Comparison of ENCODE assay signal across 13 cellular contexts in the genomic region with DNA sequence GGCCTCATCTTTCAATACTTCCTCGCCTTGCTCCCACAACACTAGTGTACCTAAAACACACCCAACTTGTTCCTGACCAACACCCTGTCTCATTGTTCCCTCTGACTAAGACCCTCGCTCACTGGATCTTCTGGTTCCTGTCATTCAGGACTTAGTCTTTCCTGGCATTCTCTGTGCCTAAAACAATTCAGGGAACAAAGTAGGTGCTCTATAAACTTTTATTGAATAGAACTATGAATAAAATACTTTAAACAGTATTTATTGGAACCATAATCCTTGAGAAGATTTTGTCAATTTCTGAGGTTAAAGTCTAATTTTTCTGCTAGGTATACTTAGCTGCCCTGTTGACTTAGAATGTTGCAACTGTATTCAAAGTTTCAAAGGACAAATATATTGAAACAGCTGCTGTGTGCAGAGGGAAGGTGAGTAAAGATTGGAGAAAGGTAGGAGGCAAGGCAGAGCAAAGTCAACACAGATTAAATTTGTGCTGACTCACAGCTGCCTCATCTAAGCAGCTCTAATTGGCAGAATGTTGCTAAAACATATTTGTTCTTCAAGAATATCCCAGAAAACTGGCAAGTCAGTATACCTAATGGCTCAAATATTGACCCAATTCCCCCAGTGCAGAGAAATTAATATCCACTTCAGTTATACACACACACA. TPM values are rescaled to one million over a fixed set of nuclear protein-coding genes. Genes with fewer than 3 reads are reported as not detected.
A peak's percentile ranks its signal among the peaks of the same experiment; 100 is the strongest.
DNase-seq lines count a peak whose midpoint lies in the region; ATAC-seq and TF ChIP-seq lines count a peak whose summit lies in the region.
"Had no signal": no experiment of that assay in that cellular context is flagged by ENCODE, and none has a peak within 500 bp of the region (broad histone marks: within the 10 kb centered on the region; RNA-seq: fewer than 3 reads in every experiment).

No MANE protein-coding gene starts in this region.

- no peak for TF ChIP-seq POLR2A in Peyer's patch (IDR thresholded peaks at IDR 0.05)

- H3K27ac Mint-ChIP-seq in stimulated activated memory B cell treated with anti-CD40 and anti-IgM and Interleukin-4, amounts not matched to agents 10 μg/mL and 1 μg/mL and 100 μg/mL, for 72 hours, result peak overlapping the region; percentile 57
- H3K27ac Mint-ChIP-seq: immature natural killer cell; stimulated activated naive CD8-positive, alpha-beta T cell treated with anti-CD3 and anti-CD28 coated beads, Interleukin-15, Interleukin-2, amounts not matched to agents 100 ng/mL and 50 ng/mL, for 24 hours; T-helper 2 cell treated with Interferon-gamma antibody and Interleukin-4, amounts not matched to agents 5 μg/mL and 100 μg/mL, for 36 hours had no signal

- H3K9me3 Mint-ChIP-seq in stimulated activated memory B cell treated with anti-CD40 and anti-IgM and Interleukin-4, amounts not matched to agents 10 μg/mL and 1 μg/mL and 100 μg/mL, for 72 hours, result no peaks in the 10 kb centered on the region
- H3K9me3 Mint-ChIP-seq: immature natural killer cell; stimulated activated naive CD8-positive, alpha-beta T cell treated with anti-CD3 and anti-CD28 coated beads, Interleukin-15, Interleukin-2, amounts not matched to agents 100 ng/mL and 50 ng/mL, for 24 hours; T-helper 2 cell treated with Interferon-gamma antibody and Interleukin-4, amounts not matched to agents 5 μg/mL and 100 μg/mL, for 36 hours had no signal

- H3K27ac ChIP-seq in Peyer's patch (peak overlapping the region in 3 of 4 donors; percentile 58 to 81 (median 77)), heart right ventricle (no peak overlapping the region)

- DNase-seq in LoVo (ENCODE audit: low spot score), result peak; percentile 38
- DNase-seq in Peyer's patch, result peak in 1 of 3 donors; percentile 53
- peak; percentile 20 for DNase-seq in fibroblast of peridontal ligament (ENCODE audit: extremely low read depth)
- DNase-seq in SKM-1 (lab: John Stamatoyannopoulos, UW; ENCODE audit: unreplicated experiment), result no peak
- DNase-seq in heart right ventricle, result no peak
- no peak for DNase-seq in epidermal melanocyte (ENCODE audit: insufficient read length, low spot score)
- DNase-seq: activated T-cell treated with anti-CD3 and anti-CD28 coated beads, Interleukin-2, amount 50 U/mL, for 48 hours; immature natural killer cell; NCI-H1694 had no signal

- no peak overlapping the region for H3K4me3 Mint-ChIP-seq in stimulated activated memory B cell treated with anti-CD40 and anti-IgM and Interleukin-4, amounts not matched to agents 10 μg/mL and 1 μg/mL and 100 μg/mL, for 72 hours
- H3K4me3 Mint-ChIP-seq: immature natural killer cell; stimulated activated naive CD8-positive, alpha-beta T cell treated with anti-CD3 and anti-CD28 coated beads, Interleukin-15, Interleukin-2, amounts not matched to agents 100 ng/mL and 50 ng/mL, for 24 hours; T-helper 2 cell treated with Interferon-gamma antibody and Interleukin-4, amounts not matched to agents 5 μg/mL and 100 μg/mL, for 36 hours had no signal

- H3K9me3 ChIP-seq in Peyer's patch (no peaks in the 10 kb centered on the region), heart right ventricle (no peaks in the 10 kb centered on the region)

- H3K4me1 Mint-ChIP-seq in stimulated activated memory B cell treated with anti-CD40 and anti-IgM and Interleukin-4, amounts not matched to agents 10 μg/mL and 1 μg/mL and 100 μg/mL, for 72 hours, result peaks cover 8% of the 10 kb centered on the region
- H3K4me1 Mint-ChIP-seq: immature natural killer cell had no signal

- H3K36me3 ChIP-seq in Peyer's patch (no peaks in the 10 kb centered on the region), heart right ventricle (no peaks in the 10 kb centered on the region)

- 78 to 87% methylated on average over 2 of the region's 2 CpGs for WGBS in heart right ventricle, 2 donors

- H3K36me3 Mint-ChIP-seq in stimulated activated memory B cell treated with anti-CD40 and anti-IgM and Interleukin-4, amounts not matched to agents 10 μg/mL and 1 μg/mL and 100 μg/mL, for 72 hours, result no peaks in the 10 kb centered on the region
- H3K36me3 Mint-ChIP-seq: immature natural killer cell had no signal

- no peak for ATAC-seq in stimulated activated memory B cell treated with anti-CD40 and anti-IgM and Interleukin-4, amounts not matched to agents 10 μg/mL and 1 μg/mL and 100 μg/mL, for 72 hours
- ATAC-seq in HG02759 (IDR thresholded peaks at IDR 0.05; ENCODE audit: unreplicated experiment) (no peak), heart right ventricle (no peak)

- TF ChIP-seq CTCF in Peyer's patch (IDR thresholded peaks at IDR 0.05) (no peak), heart right ventricle (IDR thresholded peaks at IDR 0.05) (no peak)

- intact Hi-C loops in heart right ventricle (cut with DNase I), result no loop called here

- H3K27me3 ChIP-seq in Peyer's patch (no peaks in the 10 kb centered on the region), heart right ventricle (no peaks in the 10 kb centered on the region)

- peaks cover 0 to 15% (median 0%) of the 10 kb centered on the region in 4 donors for H3K4me1 ChIP-seq in Peyer's patch
- peaks cover 0 to 6% (median 0%) of the 10 kb centered on the region in 9 donors for H3K4me1 ChIP-seq in heart right ventricle

- H3K27me3 Mint-ChIP-seq in stimulated activated memory B cell treated with anti-CD40 and anti-IgM and Interleukin-4, amounts not matched to agents 10 μg/mL and 1 μg/mL and 100 μg/mL, for 72 hours, result no peaks in the 10 kb centered on the region

- no peak overlapping the region for H3K4me3 ChIP-seq in Peyer's patch
- H3K4me3 ChIP-seq in heart right ventricle, result no peak overlapping the region

RNA-seq across cellular contexts. Expression of a gene that starts 37.6 kb away (rescaled TPM):
- total RNA-seq in Peyer's patch, result 10 to 100 TPM; 15.7 to 92.2 (median 58.4) TPM
- total RNA-seq in heart right ventricle, result not detected
- polyA plus RNA-seq in heart right ventricle, result not detected
- polyA plus RNA-seq: immature natural killer cell had no signal

RNA-seq across cellular contexts. Expression of a gene that starts 54.7 kb away (rescaled TPM):
- total RNA-seq in Peyer's patch (10 to 100 TPM; 12.4 to 56.0 (median 25.3) TPM), heart right ventricle (1 to 10 TPM; 5.7 to 10.0 (median 6.7) TPM)
- 1 to 10 TPM; 8.2 to 8.9 TPM for polyA plus RNA-seq in heart right ventricle

Comparison
In these comparisons a context has a peak if more than half of its experiments do, and no peak if none do; other contexts are left out.
1. DNase-seq: peak in LoVo (single experiment) and fibroblast of peridontal ligament (single experiment); none in SKM-1 (single experiment), heart right ventricle (0 of 2) and epidermal melanocyte (single experiment).
2. H3K27ac ChIP-seq: peak in Peyer's patch (3 of 4); none in heart right ventricle (0 of 10).
3. RNA of a gene that starts 37.6 kb away (total RNA-seq): 15.7 to 92.2 TPM in Peyer's patch; not detected in heart right ventricle; every median in the first group is over 10 times any median in the second.